20 cellular contexts compared by ENCODE assay signal in the genomic region with DNA sequence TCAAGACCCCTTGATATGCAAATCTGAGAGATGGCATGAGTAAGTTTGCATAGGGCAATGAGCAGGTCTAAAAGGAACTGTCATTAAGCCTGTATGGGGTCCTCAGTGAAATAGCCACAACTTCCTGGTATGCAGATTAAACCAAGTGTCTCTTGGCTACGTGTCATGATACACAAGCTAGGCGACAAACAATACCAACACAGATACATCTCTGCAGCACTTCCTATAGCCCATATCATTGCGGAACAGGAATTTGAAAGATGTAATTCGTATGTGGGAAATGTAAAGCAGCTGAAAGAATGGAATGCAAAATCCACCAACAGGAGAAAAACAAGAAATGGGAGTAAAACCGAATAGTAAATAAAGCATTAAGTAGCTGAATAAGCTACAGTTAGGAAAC. TPM values are rescaled to one million over a fixed set of nuclear protein-coding genes. Genes with fewer than 3 reads are reported as not detected.
"Had no signal": no experiment of that assay in that cellular context is flagged by ENCODE, and none has a peak within 500 bp of the region (broad histone marks: within the 10 kb centered on the region; RNA-seq: fewer than 3 reads in every experiment).

No MANE protein-coding gene starts in this region.

- ATAC-seq: heart right ventricle; left cardiac atrium; lower lobe of right lung; pancreas; stimulated activated naive CD8-positive, alpha-beta T cell treated with anti-CD3 and anti-CD28 coated beads, Interleukin-15, amount 100 ng/mL, for 72 hours had no signal

- H3K27ac ChIP-seq: epithelial cell of prostate, heart right ventricle, lower lobe of right lung, pancreas, sigmoid colon, upper lobe of left lung had no signal

- H3K36me3 ChIP-seq: heart right ventricle, lower lobe of right lung, pancreas, sigmoid colon, spleen, upper lobe of left lung had no signal

- H3K27ac Mint-ChIP-seq: activated CD4-positive, alpha-beta T cell treated with anti-CD3 and anti-CD28 coated beads, Interleukin-2, amount 10 ng/mL, durations not matched to agents 7 days and 5 days; activated naive CD4-positive, alpha-beta T cell treated with anti-CD3 and anti-CD28 coated beads for 36 hours; activated T-helper 2 cell treated with anti-CD3 and anti-CD28 coated beads, Interferon-gamma antibody, Interleukin-2, Interleukin-4, amounts not matched to agents 10 μg/mL and 5 μg/mL and 100 μg/mL, durations not matched to agents 14 hours and 24 hours and 36 hours had no signal

- DNase-seq: activated CD4-positive, alpha-beta T cell treated with anti-CD3 and anti-CD28 coated beads, Interleukin-2, amount 10 ng/mL, durations not matched to agents 7 days and 5 days; activated naive CD4-positive, alpha-beta T cell treated with anti-CD3 and anti-CD28 coated beads for 36 hours; activated T-cell treated with anti-CD3 and anti-CD28 coated beads, Interleukin-2, amount 50 U/mL, for 1 hour; dermis blood vessel endothelial cell; foreskin melanocyte; heart right ventricle; left cardiac atrium; lower lobe of right lung; pancreas; sigmoid colon; spleen; stimulated activated naive CD8-positive, alpha-beta T cell treated with anti-CD3 and anti-CD28 coated beads, Interleukin-15, amount 100 ng/mL, for 72 hours; upper lobe of left lung had no signal

- H3K9me3 Mint-ChIP-seq: activated CD4-positive, alpha-beta T cell treated with anti-CD3 and anti-CD28 coated beads, Interleukin-2, amount 10 ng/mL, durations not matched to agents 7 days and 5 days; activated naive CD4-positive, alpha-beta T cell treated with anti-CD3 and anti-CD28 coated beads for 36 hours; neural crest cell had no signal

- H3K4me3 Mint-ChIP-seq: activated CD4-positive, alpha-beta T cell treated with anti-CD3 and anti-CD28 coated beads, Interleukin-2, amount 10 ng/mL, durations not matched to agents 7 days and 5 days; activated naive CD4-positive, alpha-beta T cell treated with anti-CD3 and anti-CD28 coated beads for 36 hours; neural crest cell; stimulated activated naive CD8-positive, alpha-beta T cell treated with anti-CD3 and anti-CD28 coated beads, Interleukin-15, amount 100 ng/mL, for 72 hours had no signal

- H3K9me3 ChIP-seq: lower lobe of right lung, pancreas, sigmoid colon, spleen, upper lobe of left lung had no signal

- H3K27me3 ChIP-seq: pancreas, upper lobe of left lung had no signal

- H3K4me1 Mint-ChIP-seq: neural crest cell had no signal

- H3K4me3 ChIP-seq: heart right ventricle, lower lobe of right lung, pancreas, sigmoid colon, spleen, upper lobe of left lung had no signal

RNA-seq across cellular contexts. Expression of gene PRSS22, which starts 12.9 kb away (rescaled TPM):
- total RNA-seq: activated CD4-positive, alpha-beta T cell treated with anti-CD3 and anti-CD28 coated beads, Interleukin-2, amount 10 ng/mL, durations not matched to agents 7 days and 5 days; activated naive CD4-positive, alpha-beta T cell treated with anti-CD3 and anti-CD28 coated beads for 36 hours; activated T-helper 2 cell treated with anti-CD3 and anti-CD28 coated beads, Interferon-gamma antibody, Interleukin-2, Interleukin-4, amounts not matched to agents 10 μg/mL and 5 μg/mL and 100 μg/mL, durations not matched to agents 14 hours and 24 hours and 36 hours; chondrocyte; dermis blood vessel endothelial cell; left cardiac atrium; neural crest cell; sigmoid colon; temporal lobe had no signal
- polyA plus RNA-seq: fibroblast of lung, heart right ventricle had no signal

RNA-seq across cellular contexts. Expression of gene ZG16B, which starts 15.0 kb away (rescaled TPM):
- total RNA-seq: astrocyte, fibroblast of lung, neural crest cell, sigmoid colon had no signal
- polyA plus RNA-seq: fibroblast of lung had no signal

RNA-seq across cellular contexts. Expression of gene PRSS21, which starts 28.1 kb away (rescaled TPM):
- total RNA-seq: astrocyte, chondrocyte, left cardiac atrium, neural crest cell, sigmoid colon, temporal lobe had no signal
- polyA plus RNA-seq: heart right ventricle had no signal

RNA-seq across cellular contexts. Expression of gene PRSS41, which starts 46.8 kb away (rescaled TPM):
- total RNA-seq: activated CD4-positive, alpha-beta T cell treated with anti-CD3 and anti-CD28 coated beads, Interleukin-2, amount 10 ng/mL, durations not matched to agents 7 days and 5 days; activated naive CD4-positive, alpha-beta T cell treated with anti-CD3 and anti-CD28 coated beads for 36 hours; activated T-helper 2 cell treated with anti-CD3 and anti-CD28 coated beads, Interferon-gamma antibody, Interleukin-2, Interleukin-4, amounts not matched to agents 10 μg/mL and 5 μg/mL and 100 μg/mL, durations not matched to agents 14 hours and 24 hours and 36 hours; astrocyte; chondrocyte; dermis blood vessel endothelial cell; fibroblast of lung; heart right ventricle; left cardiac atrium; lower lobe of right lung; neural crest cell; pancreas; sigmoid colon; spleen; temporal lobe had no signal
- polyA plus RNA-seq: fibroblast of lung, heart right ventricle, pancreas, sigmoid colon, spleen had no signal
